17 cellular contexts compared by ENCODE assay signal in genomic region chr9:105346273-105346672, GRCh38.
DNase-seq lines count a peak whose midpoint lies in the region; FAIRE-seq and TF ChIP-seq lines count a peak whose summit lies in the region.
"Had no signal": no experiment of that assay in that cellular context is flagged by ENCODE, and none has a peak within 500 bp of the region (broad histone marks: within the 10 kb centered on the region; RNA-seq: fewer than 3 reads in every experiment).

No MANE protein-coding gene starts in this region.

- BruUV-seq in A673 (replicated peaks; lab: Mats Ljungman, UMichigan) = no TSS peak

- POLR2A ChIA-PET in A673 (lab: Charles Lee; ENCODE audit: low non-redundant PET) = no interaction called here

- intact Hi-C loops in A673 (cut with micrococcal nuclease; ENCODE audit: unreplicated experiment) (no loop called here), esophagus muscularis mucosa (cut with DNase I) (no loop called here)

- H3K27me3 ChIP-seq in A673 (replicated peaks; ENCODE audit: insufficient read depth, low read depth, low read length, poor library complexity) (no peaks in the 10 kb centered on the region), esophagus muscularis mucosa (no peaks in the 10 kb centered on the region)
- H3K27me3 ChIP-seq: Peyer's patch, SJSA1 had no signal

- CTCF ChIA-PET in A673 (lab: Charles Lee) = no interaction called here

- H3K4me3 ChIP-seq in A673 (ENCODE audit: low read depth, low read length, poor library complexity, severe bottlenecking) (no peak overlapping the region), esophagus muscularis mucosa (no peak overlapping the region)
- H3K4me3 ChIP-seq: Peyer's patch, SJSA1 had no signal

- TF ChIP-seq POLR2A in H54 (IDR thresholded peaks at IDR 0.05; ENCODE audit: low read depth, low read length) = no peak
- no peak for TF ChIP-seq POLR2A in esophagus muscularis mucosa (IDR thresholded peaks at IDR 0.05; ENCODE audit: low read depth)
- TF ChIP-seq POLR2A in GM12891 (IDR thresholded peaks at IDR 0.05; ENCODE audit: low read depth, low read length) = no peak

- TF ChIP-seq CTCF in A673 (conservative IDR thresholded peaks at IDR 0.05; ENCODE audit: low read depth, low read length) (no peak), esophagus muscularis mucosa (IDR thresholded peaks at IDR 0.05) (no peak)

- no peak for TF ChIP-seq EP300 in esophagus muscularis mucosa (IDR thresholded peaks at IDR 0.05)

- H3K36me3 ChIP-seq in A673 (ENCODE audit: insufficient read depth, low read length, poor library complexity, severe bottlenecking) = no peaks in the 10 kb centered on the region
- H3K36me3 ChIP-seq in esophagus muscularis mucosa = peaks cover 0 to 9% (median 0%) of the 10 kb centered on the region in 4 donors

- no peaks in the 10 kb centered on the region for H3K9me3 ChIP-seq in A673 (ENCODE audit: low read depth, low read length, poor library complexity, severe bottlenecking)
- no peaks in the 10 kb centered on the region for H3K9me3 ChIP-seq in esophagus muscularis mucosa
- H3K9me3 ChIP-seq: Peyer's patch, SJSA1 had no signal

- FAIRE-seq in H54 (lab: Jason Lieb, UNC) (peak; percentile 33), GM12891 (lab: Jason Lieb, UNC) (no peak)
- FAIRE-seq: GM12892, H1 had no signal

- WGBS in esophagus muscularis mucosa = 79% methylated on average over 2 of the region's 2 CpGs

- no peak overlapping the region for H3K27ac ChIP-seq in A673 (ENCODE audit: low read depth, low read length, poor library complexity, severe bottlenecking)
- peak overlapping the region; percentile 24 for H3K27ac ChIP-seq in caudate nucleus (ENCODE audit: low read depth, low read length)
- H3K27ac ChIP-seq in esophagus muscularis mucosa (replicated peaks in 1 of 4) = no peak overlapping the region
- H3K27ac ChIP-seq: C4-2B, SJSA1 had no signal

- DNase-seq in A673 (ENCODE audit: low spot score) (peak; percentile 6), H54 (ENCODE audit: insufficient read length, low spot score) (no peak), caudate nucleus (lab: John Stamatoyannopoulos, UW) (no peak), medulla oblongata (ENCODE audit: extremely low spot score) (peak; percentile 28), esophagus muscularis mucosa (ENCODE audit: extremely low spot score) (no peak), GM12891 (ENCODE audit: insufficient read length, low spot score) (no peak)
- no peak for DNase-seq in activated naive CD4-positive, alpha-beta T cell treated with Interleukin-2 at 50 U/mL for 16 hours
- DNase-seq: AML-193, KG1, NCI-H1694, NCI-H2081 treated with DMSO at 0.1 percent for 48 hours, NCI-H510A, Peyer's patch had no signal

- H3K4me1 ChIP-seq in A673 (ENCODE audit: insufficient read depth, low read length, poor library complexity, severe bottlenecking) (peaks cover 8% of the 10 kb centered on the region), esophagus muscularis mucosa (peaks cover 4 to 23% (median 10%) of the 10 kb centered on the region in 4 donors)
- H3K4me1 ChIP-seq: SJSA1 had no signal

TF ChIP-seq in GM12891, 5 proteins besides CTCF, POLR2A, EP300 and RAD21:
- no peak for TF ChIP-seq POLR2AphosphoS5 (IDR thresholded peaks at IDR 0.05; ENCODE audit: low read depth, low read length)
- TF ChIP-seq TAF1 (IDR thresholded peaks at IDR 0.05; ENCODE audit: low read depth, low read length) = no peak
- TF ChIP-seq POU2F2 (IDR thresholded peaks at IDR 0.05; ENCODE audit: low read depth, low read length) = no peak

Comparison
In these comparisons a context has a peak if more than half of its experiments do, and no peak if none do; other contexts are left out.
1. DNase-seq: peak in A673 (single experiment) and medulla oblongata (single experiment); none in H54 (single experiment), caudate nucleus (0 of 61), activated naive CD4-positive, alpha-beta T cell treated with Interleukin-2 at 50 U/mL for 16 hours (single experiment), esophagus muscularis mucosa (single experiment) and GM12891 (single experiment).